1 cellular context compared by ENCODE assay signal in genomic region chr7:135662373-135663114, GRCh38.
TF ChIP-seq lines count a peak whose summit lies in the region.

Gene STMP1 (plus strand): TSS chr7:135662514.

TF ChIP-seq in K562, 482 proteins besides CTCF, POLR2A, EP300 and RAD21 (continued from another document and continues in another):
- 0 out of 2 replicates have a peak, but pooled peaks have one; percentile 6 for TF ChIP-seq PATZ1 (CRISPR knock-in tag; IDR thresholded peaks at IDR 0.05; ENCODE audit: borderline replicate concordance)
- no peak for TF ChIP-seq SFPQ (IDR thresholded peaks at IDR 0.05; ENCODE audit: low read depth, low read length)
- no peak for TF ChIP-seq ATF2 (CRISPR knock-in tag; IDR thresholded peaks at IDR 0.05)
- TF ChIP-seq HMG20A (CRISPR knock-in tag; conservative IDR thresholded peaks at IDR 0.05) = no peak
- TF ChIP-seq HINFP (tag; conservative IDR thresholded peaks at IDR 0.05; ENCODE audit: low read depth) = no peak
- TF ChIP-seq KLF13 (tag; IDR thresholded peaks at IDR 0.05; ENCODE audit: borderline replicate concordance, low read depth) = peak; percentile 88
- peak; percentile 96 for TF ChIP-seq RBM22 (IDR thresholded peaks at IDR 0.05; ENCODE audit: low read depth, low read length, poor library complexity, severe bottlenecking)
- no peak for TF ChIP-seq RBM15 (IDR thresholded peaks at IDR 0.05; ENCODE audit: insufficient read depth, low read length)
- peak; percentile 100 for TF ChIP-seq CTCFL (IDR thresholded peaks at IDR 0.05; ENCODE audit: borderline replicate concordance, insufficient read depth, low read depth, low read length, poor library complexity, severe bottlenecking)
- peak; percentile 85 for TF ChIP-seq GMEB1 (CRISPR knock-in tag; IDR thresholded peaks at IDR 0.05)
- peak; percentile 26 for TF ChIP-seq CBFA2T3 (IDR thresholded peaks at IDR 0.05)
- no peak for TF ChIP-seq ZNF764 (CRISPR knock-in tag; IDR thresholded peaks at IDR 0.05; ENCODE audit: low read depth)
- no peak for TF ChIP-seq ZNF507 (tag; conservative IDR thresholded peaks at IDR 0.05)
- peak; percentile 50 for TF ChIP-seq TCF3 (CRISPR knock-in tag; IDR thresholded peaks at IDR 0.05)
- TF ChIP-seq ZNF165 (CRISPR knock-in tag; IDR thresholded peaks at IDR 0.05; ENCODE audit: borderline replicate concordance) = no peak
- TF ChIP-seq NR2F6 (CRISPR knock-in tag; IDR thresholded peaks at IDR 0.05) = no peak
- TF ChIP-seq ZNF324 (CRISPR knock-in tag; IDR thresholded peaks at IDR 0.05) = no peak
- no peak for TF ChIP-seq PURB (CRISPR knock-in tag; IDR thresholded peaks at IDR 0.05; ENCODE audit: low read depth)
- no peak for TF ChIP-seq SRSF9 (IDR thresholded peaks at IDR 0.05; ENCODE audit: borderline replicate concordance, low read depth, low read length)
- TF ChIP-seq POLR2B (IDR thresholded peaks at IDR 0.05; ENCODE audit: low read depth, partially characterized antibody) = peak; percentile 98
- peak; percentile 96 for TF ChIP-seq PHF20 (IDR thresholded peaks at IDR 0.05; ENCODE audit: partially characterized antibody)
- TF ChIP-seq SMC3 (conservative IDR thresholded peaks at IDR 0.05; ENCODE audit: insufficient read depth, low read depth, low read length) = 0 out of 2 replicates have a peak, but pooled peaks have one; percentile 34
- peak in 1 of 2 experiments; percentile 95; a peak in 2 of 4 replicates for TF ChIP-seq BCLAF1 (IDR thresholded peaks at IDR 0.05; ENCODE audit: borderline replicate concordance in 1 of 2, control insufficient read depth in 1 of 2, low read depth in 2 of 2, low read length in 1 of 2)
- TF ChIP-seq SREBF2 (CRISPR knock-in tag; IDR thresholded peaks at IDR 0.05) = no peak
- peak; percentile 76; the same call in 1 of the 2 replicates for TF ChIP-seq ZFP91 (CRISPR knock-in tag; IDR thresholded peaks at IDR 0.05)
- peak; percentile 57 for TF ChIP-seq GTF2B (IDR thresholded peaks at IDR 0.05; ENCODE audit: extremely low read depth, insufficient read length)
- no peak for TF ChIP-seq THRAP3 (IDR thresholded peaks at IDR 0.05; ENCODE audit: borderline replicate concordance)
- peak in 2 of 3 experiments; percentile 81 to 84 for TF ChIP-seq YY1 (IDR thresholded peaks at IDR 0.05; ENCODE audit: borderline replicate concordance in 1 of 3, control insufficient read depth in 1 of 3, extremely low read depth in 1 of 3, insufficient read depth in 3 of 3, insufficient read length in 1 of 3, insufficient replicate concordance in 2 of 3, low read depth in 1 of 3, low read length in 2 of 3)
- TF ChIP-seq U2AF2 (optimal IDR thresholded peaks at IDR 0.05; ENCODE audit: low read depth, low read length) = no peak
- TF ChIP-seq SIN3B (IDR thresholded peaks at IDR 0.05; ENCODE audit: low read depth) = peak; percentile 85
- TF ChIP-seq ZNF239 (CRISPR knock-in tag; IDR thresholded peaks at IDR 0.05) = peak; percentile 59
- TF ChIP-seq FUS (optimal IDR thresholded peaks at IDR 0.05; ENCODE audit: low read depth, low read length) = no peak
- no peak for TF ChIP-seq NCOA2 (IDR thresholded peaks at IDR 0.05; ENCODE audit: partially characterized antibody in 2 of 2)
- TF ChIP-seq ZNF668 (CRISPR knock-in tag; IDR thresholded peaks at IDR 0.05) = no peak
- TF ChIP-seq PML (IDR thresholded peaks at IDR 0.05; ENCODE audit: low read length) = peak; percentile 88
- no peak for TF ChIP-seq DACH1 (IDR thresholded peaks at IDR 0.05; ENCODE audit: partially characterized antibody)
- peak; percentile 25; the same call in 1 of the 2 replicates for TF ChIP-seq USF2 (CRISPR knock-in tag; IDR thresholded peaks at IDR 0.05)
- TF ChIP-seq BHLHE40 (IDR thresholded peaks at IDR 0.05; ENCODE audit: low read length) = peak; percentile 75
- TF ChIP-seq ZBED1 (IDR thresholded peaks at IDR 0.05) = peak; percentile 75; the same call in 1 of the 2 replicates
- 0 out of 4 replicates have a peak, but pooled peaks of 1 of the 2 experiments have one; percentile 27 for TF ChIP-seq MLX (CRISPR knock-in tag; conservative IDR thresholded peaks at IDR 0.05)
- 0 out of 2 replicates have a peak, but pooled peaks have one; percentile 36 for TF ChIP-seq ZNF143 (CRISPR knock-in tag; IDR thresholded peaks at IDR 0.05)
- TF ChIP-seq NCOA6 (IDR thresholded peaks at IDR 0.05) = no peak
